24 cellular contexts compared by ENCODE assay signal in genomic region chr18:4200399-4200798, GRCh38.
"Had no signal": no experiment of that assay in that cellular context is flagged by ENCODE, and none has a peak within 500 bp of the region (broad histone marks: within the 10 kb centered on the region; RNA-seq: fewer than 3 reads in every experiment).

No MANE protein-coding gene starts in this region.

- H3K27ac ChIP-seq: left ventricle myocardium inferior, ovary, prostate gland, skin epidermis, spleen, tibial nerve, uterus had no signal

- H3K36me3 ChIP-seq: left ventricle myocardium inferior, ovary, prostate gland, spleen, tibial nerve, uterus had no signal

- H3K9me3 ChIP-seq: left ventricle myocardium inferior, mucosa of descending colon, ovary, prostate gland, spleen, tibial nerve, uterus had no signal

- ATAC-seq: mucosa of descending colon; naive thymus-derived CD4-positive, alpha-beta T cell; natural killer cell treated with Interleukin-12 subunit alpha and Interleukin-12 subunit beta and Interleukin-15 and Interleukin-18, amount 100 ng/mL, for 72 hours; right cardiac atrium; sciatic nerve; stimulated activated effector memory CD8-positive, alpha-beta T cell treated with anti-CD3 and anti-CD28 coated beads, Interleukin-12 subunit alpha, Interleukin-12 subunit beta, amount 100 ng/mL, for 72 hours; stimulated activated naive CD8-positive, alpha-beta T cell treated with anti-CD3 and anti-CD28 coated beads, Interleukin-15, amount 100 ng/mL, for 72 hours had no signal

- DNase-seq: hypothalamus; immature natural killer cell; left ventricle myocardium inferior; midbrain; mucosa of descending colon; naive thymus-derived CD4-positive, alpha-beta T cell; ovary; posterior cingulate gyrus; retina; right cardiac atrium; spleen; stimulated activated CD4-positive, alpha-beta T cell treated with anti-CD3 and anti-CD28 coated beads, Interleukin-4, amount 100 ng/mL, for 24 hours; stimulated activated naive CD4-positive, alpha-beta T cell; stimulated activated naive CD8-positive, alpha-beta T cell treated with anti-CD3 and anti-CD28 coated beads, Interleukin-15, amount 100 ng/mL, for 72 hours; substantia nigra; uterus had no signal

- H3K4me3 ChIP-seq: left ventricle myocardium inferior, lung, mucosa of descending colon, ovary, prostate gland, skin epidermis, spleen, tibial nerve, uterus had no signal

- FAIRE-seq: islet of Langerhans had no signal

- H3K4me1 ChIP-seq: left ventricle myocardium inferior, prostate gland, spleen, uterus had no signal
